ENCODE assay signal across 1 cellular context in genomic region chr11:125701858-125702621, GRCh38.
TF ChIP-seq lines count a peak whose summit lies in the region.

No MANE protein-coding gene starts in this region.

TF ChIP-seq in GM23338, 12 proteins besides CTCF, POLR2A, EP300 and RAD21 (continued from another document):
- TF ChIP-seq REST (IDR thresholded peaks at IDR 0.05; ENCODE audit: unreplicated experiment) (no peak), ZNF331 (CRISPR knock-in tag; IDR thresholded peaks at IDR 0.05; ENCODE audit: low read depth) (no peak), CREB1 (CRISPR knock-in tag; IDR thresholded peaks at IDR 0.05; ENCODE audit: low read depth) (no peak), EZH2 (IDR thresholded peaks at IDR 0.05; ENCODE audit: low read depth, unreplicated experiment) (no peak), STAT1 (IDR thresholded peaks at IDR 0.05; ENCODE audit: unreplicated experiment) (no peak), EZH2phosphoT487 (IDR thresholded peaks at IDR 0.05; ENCODE audit: unreplicated experiment) (no peak), JUNB (IDR thresholded peaks at IDR 0.05; ENCODE audit: unreplicated experiment) (no peak), POLR2AphosphoS5 (IDR thresholded peaks at IDR 0.05; ENCODE audit: low read depth) (no peak), ZNF462 (CRISPR knock-in tag; IDR thresholded peaks at IDR 0.05) (no peak)
